Comparison of ENCODE assay signal across 2 cellular contexts in the genomic region with DNA sequence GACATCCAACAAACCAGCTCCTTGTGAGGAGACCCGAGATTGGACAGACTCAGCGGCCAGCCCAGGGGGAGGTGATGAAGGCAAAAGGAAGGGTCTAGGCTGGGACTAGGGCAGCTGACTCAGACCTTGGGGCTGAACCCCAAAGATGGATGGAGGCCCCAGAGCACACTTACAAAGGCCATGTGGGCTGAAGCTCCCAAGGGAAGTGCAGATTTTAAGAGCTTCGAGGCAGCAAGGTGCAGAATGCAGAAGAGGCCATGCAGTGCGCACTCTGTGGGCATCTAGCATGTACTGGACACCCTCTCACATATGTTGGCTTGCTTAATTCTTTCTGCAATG.
TF ChIP-seq lines count a peak whose summit lies in the region.

No MANE protein-coding gene starts in this region.

TF ChIP-seq in GM12878, 131 proteins besides CTCF, POLR2A, EP300 and RAD21:
- TF ChIP-seq PAX5 (IDR thresholded peaks at IDR 0.05; ENCODE audit: borderline replicate concordance, low read depth, low read length) (no peak), TBL1XR1 (IDR thresholded peaks at IDR 0.05; ENCODE audit: low read depth, low read length) (no peak), PML (IDR thresholded peaks at IDR 0.05; ENCODE audit: low read length) (no peak), CHD1 (IDR thresholded peaks at IDR 0.05; ENCODE audit: low read depth, low read length) (no peak), KDM1A (IDR thresholded peaks at IDR 0.05; ENCODE audit: borderline replicate concordance) (no peak), ATF2 (IDR thresholded peaks at IDR 0.05; ENCODE audit: low read length) (no peak), SUZ12 (IDR thresholded peaks at IDR 0.05; ENCODE audit: unreplicated experiment) (no peak), MTA3 (IDR thresholded peaks at IDR 0.05; ENCODE audit: borderline replicate concordance, low read length) (no peak), FOS (IDR thresholded peaks at IDR 0.05; ENCODE audit: borderline replicate concordance, extremely low read depth, insufficient read length) (no peak), ZBED1 (IDR thresholded peaks at IDR 0.05; ENCODE audit: borderline replicate concordance) (no peak), SPI1 (IDR thresholded peaks at IDR 0.05; ENCODE audit: borderline replicate concordance, insufficient read depth, low read depth, low read length) (no peak), SMAD5 (IDR thresholded peaks at IDR 0.05; ENCODE audit: low read depth) (no peak), USF1 (IDR thresholded peaks at IDR 0.05; ENCODE audit: borderline replicate concordance, extremely low read length, insufficient read depth, low read depth, low read length) (no peak), CHD2 (IDR thresholded peaks at IDR 0.05; ENCODE audit: borderline replicate concordance, low read depth, low read length) (no peak), SMAD1 (IDR thresholded peaks at IDR 0.05; ENCODE audit: low read depth, partially characterized antibody) (no peak), ASH2L (IDR thresholded peaks at IDR 0.05; ENCODE audit: borderline replicate concordance, low read depth) (no peak), YY1 (IDR thresholded peaks at IDR 0.05; ENCODE audit: low read depth, low read length) (no peak), STAT3 (IDR thresholded peaks at IDR 0.05; ENCODE audit: low read depth, low read length) (no peak), MEF2A (IDR thresholded peaks at IDR 0.05; ENCODE audit: insufficient read depth, low read depth, low read length) (no peak)
- TF ChIP-seq, protein P1, sequence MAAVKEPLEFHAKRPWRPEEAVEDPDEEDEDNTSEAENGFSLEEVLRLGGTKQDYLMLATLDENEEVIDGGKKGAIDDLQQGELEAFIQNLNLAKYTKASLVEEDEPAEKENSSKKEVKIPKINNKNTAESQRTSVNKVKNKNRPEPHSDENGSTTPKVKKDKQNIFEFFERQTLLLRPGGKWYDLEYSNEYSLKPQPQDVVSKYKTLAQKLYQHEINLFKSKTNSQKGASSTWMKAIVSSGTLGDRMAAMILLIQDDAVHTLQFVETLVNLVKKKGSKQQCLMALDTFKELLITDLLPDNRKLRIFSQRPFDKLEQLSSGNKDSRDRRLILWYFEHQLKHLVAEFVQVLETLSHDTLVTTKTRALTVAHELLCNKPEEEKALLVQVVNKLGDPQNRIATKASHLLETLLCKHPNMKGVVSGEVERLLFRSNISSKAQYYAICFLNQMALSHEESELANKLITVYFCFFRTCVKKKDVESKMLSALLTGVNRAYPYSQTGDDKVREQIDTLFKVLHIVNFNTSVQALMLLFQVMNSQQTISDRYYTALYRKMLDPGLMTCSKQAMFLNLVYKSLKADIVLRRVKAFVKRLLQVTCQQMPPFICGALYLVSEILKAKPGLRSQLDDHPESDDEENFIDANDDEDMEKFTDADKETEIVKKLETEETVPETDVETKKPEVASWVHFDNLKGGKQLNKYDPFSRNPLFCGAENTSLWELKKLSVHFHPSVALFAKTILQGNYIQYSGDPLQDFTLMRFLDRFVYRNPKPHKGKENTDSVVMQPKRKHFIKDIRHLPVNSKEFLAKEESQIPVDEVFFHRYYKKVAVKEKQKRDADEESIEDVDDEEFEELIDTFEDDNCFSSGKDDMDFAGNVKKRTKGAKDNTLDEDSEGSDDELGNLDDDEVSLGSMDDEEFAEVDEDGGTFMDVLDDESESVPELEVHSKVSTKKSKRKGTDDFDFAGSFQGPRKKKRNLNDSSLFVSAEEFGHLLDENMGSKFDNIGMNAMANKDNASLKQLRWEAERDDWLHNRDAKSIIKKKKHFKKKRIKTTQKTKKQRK (IDR thresholded peaks at IDR 0.05; ENCODE audit: low read depth, low read length), result no peak

TF ChIP-seq in GM12891, 5 proteins besides CTCF, POLR2A, EP300 and RAD21:
- TF ChIP-seq PAX5 (IDR thresholded peaks at IDR 0.05; ENCODE audit: insufficient read depth, low read length, severe bottlenecking) (no peak), POU2F2 (IDR thresholded peaks at IDR 0.05; ENCODE audit: low read depth, low read length) (no peak), TAF1 (IDR thresholded peaks at IDR 0.05; ENCODE audit: low read depth, low read length) (no peak), POLR2AphosphoS5 (IDR thresholded peaks at IDR 0.05; ENCODE audit: low read depth, low read length) (no peak), SPI1 (IDR thresholded peaks at IDR 0.05; ENCODE audit: low read depth, low read length) (no peak)
